8 cellular contexts compared by ENCODE assay signal in the genomic region with DNA sequence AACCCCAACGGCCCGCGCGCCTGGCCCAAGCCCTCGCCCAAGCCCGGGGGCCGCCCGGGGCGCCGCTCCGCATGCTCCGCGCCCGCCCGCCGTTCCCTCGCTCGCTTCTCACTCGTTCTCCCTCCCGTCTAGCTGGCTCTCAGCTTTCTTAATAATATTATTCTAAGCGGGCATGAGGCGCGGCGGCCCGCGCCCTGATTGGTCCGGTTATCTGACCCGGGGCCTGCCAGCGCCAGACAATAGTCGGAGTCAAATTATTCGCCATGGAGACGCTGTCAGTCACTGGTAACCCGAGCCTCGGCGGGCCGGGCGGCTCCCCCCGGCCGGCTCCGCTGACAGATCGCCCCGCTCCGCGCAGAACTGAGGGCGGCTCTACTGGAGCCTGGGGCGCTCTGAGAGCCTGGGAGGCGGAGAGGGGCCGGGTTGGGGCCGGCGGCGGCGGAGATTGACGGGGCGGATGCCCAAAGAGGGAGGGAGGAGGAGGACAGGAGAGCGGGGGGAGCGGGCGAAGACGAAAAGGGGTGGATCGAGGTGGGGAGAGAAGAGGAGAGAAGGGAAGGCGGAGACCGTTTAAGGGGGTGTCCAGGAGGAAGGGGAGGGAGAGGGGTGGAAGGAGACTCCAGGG. TPM values are rescaled to one million over a fixed set of nuclear protein-coding genes. Genes with fewer than 3 reads are reported as not detected.
DNase-seq lines count a peak whose midpoint lies in the region; ATAC-seq and TF ChIP-seq lines count a peak whose summit lies in the region.

Gene SIX2 (minus strand): TSS at position 150 of the 625 bp plus-strand sequence. CDS start 342 bp downstream, outside the sequence.

- H3K27me3 ChIP-seq in endodermal cell (ENCODE audit: control insufficient read depth, insufficient read depth, low read length, poor library complexity, severe bottlenecking) (peaks cover 100% of the 10 kb centered on the region), lung (ENCODE audit: control insufficient read depth, insufficient read depth) (no peaks in the 10 kb centered on the region), thoracic aorta (replicated peaks; ENCODE audit: insufficient read depth) (no peaks in the 10 kb centered on the region)

- DNase-seq in DMS53 treated with DMSO at 0.1 percent for 48 hours (lab: John Stamatoyannopoulos, UW; ENCODE audit: unreplicated experiment) (peak; percentile 98), Kasumi-1 (lab: John Stamatoyannopoulos, UW) (peak; percentile 92 to 95), SHP77 (lab: John Stamatoyannopoulos, UW) (peak; percentile 95 to 97), endodermal cell (peak; percentile 98), lung (ENCODE audit: low spot score) (peak; percentile 89), thoracic aorta (ENCODE audit: low spot score) (peak; percentile 79)

- peak; percentile 87 for ATAC-seq in lung (ENCODE audit: insufficient read depth, low FRiP score)
- ATAC-seq in thoracic aorta (ENCODE audit: insufficient number of reproducible peaks, low FRiP score, low read depth): peak; percentile 92
- ATAC-seq in GM18867 (IDR thresholded peaks at IDR 0.05; ENCODE audit: unreplicated experiment): no peak
- no peak for ATAC-seq in GM21526 (IDR thresholded peaks at IDR 0.05; ENCODE audit: low FRiP score, unreplicated experiment)

- 0% methylated on average over 13 to 61 of the region's 61 CpGs for WGBS in endodermal cell (ENCODE audit: insufficient coverage in 1 of 2, insufficient read length in 1 of 2), 2 experiments
- 1 to 2% methylated on average over 61 of the region's 61 CpGs for WGBS in lung, 2 donors

- peak within 1 kb of the TSS; percentile 51 for H3K4me3 Mint-ChIP-seq in endodermal cell

- H3K9ac ChIP-seq in endodermal cell (ENCODE audit: extremely low read depth, low read length, poor library complexity, severe bottlenecking): no peak within 1 kb of the TSS

- H3K9me3 ChIP-seq in endodermal cell (ENCODE audit: control insufficient read depth, low read length): no peaks in the 10 kb centered on the region
- peaks cover 0 to 4% of the 10 kb centered on the region in 2 donors for H3K9me3 ChIP-seq in lung (ENCODE audit: control insufficient read depth in 2 of 2, insufficient read depth in 1 of 2, low read length in 1 of 2)
- no peaks in the 10 kb centered on the region for H3K9me3 ChIP-seq in thoracic aorta

- H3K36me3 Mint-ChIP-seq in endodermal cell (ENCODE audit: low read depth): no peaks in the 10 kb centered on the region

- H3K27ac ChIP-seq in endodermal cell (ENCODE audit: low read depth, low read length) (no peak within 1 kb of the TSS), lung (ENCODE audit: low read depth in 1 of 2, low read length in 1 of 2) (no peak within 1 kb of the TSS), thoracic aorta (peak within 1 kb of the TSS; percentile 93 to 95)

- H3K9me3 Mint-ChIP-seq in endodermal cell: no peaks in the 10 kb centered on the region

- H3K4me3 ChIP-seq in endodermal cell (ENCODE audit: low read length): peak within 1 kb of the TSS; percentile 80
- H3K4me3 ChIP-seq in lung: peak within 1 kb of the TSS; percentile 7
- H3K4me3 ChIP-seq in thoracic aorta: peak within 1 kb of the TSS; percentile 87

- peaks cover 4% of the 10 kb centered on the region for H3K4me1 ChIP-seq in endodermal cell (ENCODE audit: control insufficient read depth, insufficient read depth, low read length)
- peaks cover 0 to 37% of the 10 kb centered on the region in 2 donors for H3K4me1 ChIP-seq in lung (ENCODE audit: control insufficient read depth in 2 of 2, insufficient read depth in 2 of 2, low read length in 2 of 2)
- H3K4me1 ChIP-seq in thoracic aorta (ENCODE audit: control insufficient read depth in 1 of 2, low read depth in 2 of 2): peaks cover 6 to 61% of the 10 kb centered on the region in 2 donors

- no peak within 1 kb of the TSS for H3K27ac Mint-ChIP-seq in endodermal cell

- H3K4me1 Mint-ChIP-seq in endodermal cell: peaks cover 11% of the 10 kb centered on the region

- no peak for TF ChIP-seq CTCF in endodermal cell (conservative IDR thresholded peaks at IDR 0.05)
- no peak for TF ChIP-seq CTCF in lung (IDR thresholded peaks at IDR 0.05; ENCODE audit: control extremely low read depth, extremely low read depth)
- TF ChIP-seq CTCF in thoracic aorta (IDR thresholded peaks at IDR 0.05): no peak

- peaks cover 94% of the 10 kb centered on the region for H3K27me3 Mint-ChIP-seq in endodermal cell (ENCODE audit: insufficient read depth)

- H3K36me3 ChIP-seq in endodermal cell (ENCODE audit: control insufficient read depth, insufficient read depth, low read length) (no peaks in the 10 kb centered on the region), lung (ENCODE audit: control insufficient read depth in 2 of 2, insufficient read depth in 2 of 2, low read length in 2 of 2) (no peaks in the 10 kb centered on the region), thoracic aorta (peaks cover 7% of the 10 kb centered on the region)

RNA-seq across cellular contexts. Expression of gene SIX2, which starts in this region (rescaled TPM):
- total RNA-seq in endodermal cell (not detected), lung (under 1 TPM; 0.34 to 0.46 TPM), thoracic aorta (10 to 100 TPM in 1 of 2 donors, 1 to 10 TPM in 1; 6.6 to 13.5 TPM)
- 1.8 TPM for polyA plus RNA-seq in endodermal cell (2013, experiment 1 of 2)
- 1.4 TPM for polyA plus RNA-seq in endodermal cell (2013, experiment 2 of 2)
- under 1 TPM; 0.42 to 0.83 TPM for polyA plus RNA-seq in lung

Comparison
In these comparisons a context has a peak if more than half of its experiments do, and no peak if none do; other contexts are left out.
1. RNA of gene SIX2 (total RNA-seq): 6.6 to 13.5 TPM in thoracic aorta; 0.34 to 0.46 TPM in lung and not detected in endodermal cell; every median in the first group is over 4 times any median in the second.
2. Peak in DNase-seq, ATAC-seq and H3K4me3 ChIP-seq in lung; RNA of the gene not detected or under 1 TPM.
3. H3K27ac ChIP-seq: peak in thoracic aorta (2 of 2); none in endodermal cell (single experiment) and lung (0 of 2).
4. H3K4me3 ChIP-seq: peak in every context shown above with its lines; median percentile 87 in thoracic aorta; 80 in endodermal cell; 7 in lung.
5. Peak in every context shown above with its lines, with median percentiles within 50 percentile points of each other: DNase-seq.